ENCODE assay signal across 13 cellular contexts in the genomic region with DNA sequence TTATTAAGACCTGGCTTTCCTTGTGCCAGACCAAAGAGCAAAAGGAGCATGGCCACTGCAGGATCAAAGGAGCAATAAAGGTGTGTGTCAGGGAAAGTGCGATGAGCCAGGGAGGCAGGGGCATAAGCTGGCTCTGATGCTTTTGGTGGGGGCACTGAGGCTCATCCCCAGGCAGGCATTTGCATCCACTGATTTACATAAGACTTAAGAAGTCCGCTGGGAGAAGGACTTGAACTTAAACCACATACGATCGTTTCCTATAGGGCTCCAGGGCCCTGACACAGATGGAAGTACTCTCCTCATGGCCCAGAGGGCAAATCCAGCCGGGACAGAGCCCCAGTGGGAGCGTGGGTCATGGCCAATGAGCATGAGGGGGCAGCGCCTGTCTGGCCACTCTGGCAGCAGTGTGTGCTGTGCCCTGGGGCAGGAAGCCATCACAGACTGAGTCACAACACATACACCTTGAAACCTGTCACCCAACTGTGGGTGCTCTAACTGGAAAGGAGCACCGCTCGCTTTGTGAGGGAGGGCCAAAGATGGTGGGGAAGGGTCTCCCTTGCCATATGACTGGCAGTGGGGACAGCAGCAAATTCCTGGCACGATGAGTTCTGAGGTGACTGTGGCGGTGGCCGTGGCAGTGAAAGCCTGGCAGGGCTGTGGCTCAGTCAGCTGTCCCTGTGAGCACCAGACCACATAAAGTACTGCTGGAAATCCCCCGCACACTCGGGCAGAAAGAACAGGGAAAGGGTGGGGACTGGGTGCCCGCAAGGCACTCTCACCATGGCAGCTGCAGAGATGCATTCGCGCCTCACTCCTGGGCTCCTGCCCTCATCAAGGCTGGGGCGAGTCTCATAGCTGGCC.
DNase-seq lines count a peak whose midpoint lies in the region; ATAC-seq and TF ChIP-seq lines count a peak whose summit lies in the region.
"Had no signal": no experiment of that assay in that cellular context is flagged by ENCODE, and none has a peak within 500 bp of the region (broad histone marks: within the 10 kb centered on the region; RNA-seq: fewer than 3 reads in every experiment).

No MANE protein-coding gene starts in this region.

- TF ChIP-seq POLR2A in HCT116 (IDR thresholded peaks at IDR 0.05; ENCODE audit: borderline replicate concordance, extremely low read depth, insufficient read depth, insufficient read length) = no peak

- no peak overlapping the region for H3K27ac Mint-ChIP-seq in activated T-cell treated with anti-CD3 and anti-CD28 coated beads, Interleukin-2, amount 50 U/mL, for 24 hours
- H3K27ac Mint-ChIP-seq in stimulated activated effector memory CD8-positive, alpha-beta T cell treated with anti-CD3 and anti-CD28 coated beads, Interleukin-12 subunit alpha, Interleukin-12 subunit beta, amount 100 ng/mL, for 72 hours = no peak overlapping the region
- H3K27ac Mint-ChIP-seq: activated naive CD8-positive, alpha-beta T cell treated with anti-CD3 and anti-CD28 coated beads, Interleukin-2, amount 10 ng/mL, durations not matched to agents 7 days and 5 days had no signal

- peak; percentile 22 to 37 for DNase-seq in activated T-cell treated with anti-CD3 and anti-CD28 coated beads, Interleukin-2, amount 50 U/mL, for 48 hours
- DNase-seq in activated T-cell treated with anti-CD3 and anti-CD28 coated beads, Interleukin-2, amount 50 U/mL, for 24 hours = no peak
- DNase-seq in HCT116 (ENCODE audit: low read depth, low spot score) = no peak
- peak; percentile 74 for DNase-seq in M059J (ENCODE audit: low read depth)
- no peak for DNase-seq in stimulated activated effector memory CD8-positive, alpha-beta T cell treated with anti-CD3 and anti-CD28 coated beads, Interleukin-12 subunit alpha, Interleukin-12 subunit beta, amount 100 ng/mL, for 72 hours (ENCODE audit: low spot score in 2 of 2)
- DNase-seq in right atrium auricular region (ENCODE audit: low spot score) = no peak
- DNase-seq in WERI-Rb-1 = no peak
- no peak for DNase-seq in NCI-H187 (lab: John Stamatoyannopoulos, UW)
- DNase-seq: activated naive CD8-positive, alpha-beta T cell treated with anti-CD3 and anti-CD28 coated beads, Interleukin-2, amount 10 ng/mL, durations not matched to agents 7 days and 5 days; AML-193; SHP77 had no signal

- RAD21 ChIA-PET in HCT116 (lab: Charles Lee; ENCODE audit: low non-redundant PET in 1 of 2, low total read pairs in 2 of 2, uncharacterized antibody in 2 of 2, unreplicated experiment in 2 of 2) = no interaction called here

- peak; percentile 55 for ATAC-seq in HCT116
- ATAC-seq in stimulated activated effector memory CD8-positive, alpha-beta T cell treated with anti-CD3 and anti-CD28 coated beads, Interleukin-12 subunit alpha, Interleukin-12 subunit beta, amount 100 ng/mL, for 72 hours = peak; percentile 70
- ATAC-seq: gastroesophageal sphincter had no signal

- TF ChIP-seq RAD21 in HCT116 (IDR thresholded peaks at IDR 0.05; ENCODE audit: low read depth) = no peak

- H3K36me3 ChIP-seq in HCT116 (ENCODE audit: control insufficient read depth in 1 of 2, insufficient read depth in 2 of 2, low read length in 2 of 2) (no peaks in the 10 kb centered on the region), right atrium auricular region (no peaks in the 10 kb centered on the region), WERI-Rb-1 (no peaks in the 10 kb centered on the region)
- H3K36me3 ChIP-seq: gastroesophageal sphincter had no signal

- H4K20me1 ChIP-seq in HCT116 (ENCODE audit: insufficient read depth) = no peaks in the 10 kb centered on the region

- TF ChIP-seq CTCF in HCT116 (IDR thresholded peaks at IDR 0.05 in 2 of 3, conservative IDR thresholded peaks at IDR 0.05 in 1 of 3; ENCODE audit: borderline replicate concordance in 1 of 3, insufficient read depth in 1 of 3, low read depth in 2 of 3, low read length in 2 of 3) (no peak), right atrium auricular region (IDR thresholded peaks at IDR 0.05) (no peak), WERI-Rb-1 (IDR thresholded peaks at IDR 0.05; ENCODE audit: low read depth, low read length) (no peak)

- no peak overlapping the region for H3K4me2 ChIP-seq in HCT116 (ENCODE audit: low read length)

- peaks cover 0 to 17% of the 10 kb centered on the region in 2 experiments; a peak in 2 of 4 replicates for H3K4me1 ChIP-seq in HCT116 (ENCODE audit: control insufficient read depth in 1 of 2, insufficient read depth in 2 of 2, low read length in 2 of 2)
- no peaks in the 10 kb centered on the region for H3K4me1 ChIP-seq in right atrium auricular region
- H3K4me1 ChIP-seq: gastroesophageal sphincter had no signal

- intact Hi-C loops in HCT116 (cut with micrococcal nuclease) = no loop called here

- H3K4me3 ChIP-seq in HCT116 (replicated peaks in 1 of 2; ENCODE audit: low read depth in 1 of 2, low read length in 2 of 2) = no peak overlapping the region
- H3K4me3 ChIP-seq in right atrium auricular region = no peak overlapping the region
- no peak overlapping the region for H3K4me3 ChIP-seq in WERI-Rb-1 (ENCODE audit: low read depth, low read length)
- H3K4me3 ChIP-seq: gastroesophageal sphincter had no signal

- H2AFZ ChIP-seq in HCT116 (ENCODE audit: low read depth, low read length, poor library complexity, severe bottlenecking) = no peak overlapping the region

- no peaks in the 10 kb centered on the region for H3K79me2 ChIP-seq in HCT116 (ENCODE audit: insufficient read depth, low read length)

- H3K27me3 ChIP-seq in HCT116 (ENCODE audit: insufficient read depth, low read length) (no peaks in the 10 kb centered on the region), right atrium auricular region (no peaks in the 10 kb centered on the region), WERI-Rb-1 (ENCODE audit: insufficient read depth, low read depth, severe bottlenecking) (no peaks in the 10 kb centered on the region)

- peaks cover 5% of the 10 kb centered on the region for H3K4me1 Mint-ChIP-seq in activated T-cell treated with anti-CD3 and anti-CD28 coated beads, Interleukin-2, amount 50 U/mL, for 24 hours (ENCODE audit: low read depth)
- H3K4me1 Mint-ChIP-seq in stimulated activated effector memory CD8-positive, alpha-beta T cell treated with anti-CD3 and anti-CD28 coated beads, Interleukin-12 subunit alpha, Interleukin-12 subunit beta, amount 100 ng/mL, for 72 hours = peaks cover 13% of the 10 kb centered on the region

- H3K9me3 Mint-ChIP-seq in activated T-cell treated with anti-CD3 and anti-CD28 coated beads, Interleukin-2, amount 50 U/mL, for 24 hours = no peaks in the 10 kb centered on the region
- no peaks in the 10 kb centered on the region for H3K9me3 Mint-ChIP-seq in stimulated activated effector memory CD8-positive, alpha-beta T cell treated with anti-CD3 and anti-CD28 coated beads, Interleukin-12 subunit alpha, Interleukin-12 subunit beta, amount 100 ng/mL, for 72 hours
- H3K9me3 Mint-ChIP-seq: stimulated activated naive CD8-positive, alpha-beta T cell treated with anti-CD3 and anti-CD28 coated beads, Interleukin-15, Interleukin-2, amounts not matched to agents 100 ng/mL and 50 ng/mL, for 24 hours had no signal

- H3K27me3 Mint-ChIP-seq in activated T-cell treated with anti-CD3 and anti-CD28 coated beads, Interleukin-2, amount 50 U/mL, for 24 hours = peaks cover 17% of the 10 kb centered on the region
- H3K27me3 Mint-ChIP-seq: stimulated activated naive CD8-positive, alpha-beta T cell treated with anti-CD3 and anti-CD28 coated beads, Interleukin-15, Interleukin-2, amounts not matched to agents 100 ng/mL and 50 ng/mL, for 24 hours had no signal

- no peak overlapping the region for H3K9ac ChIP-seq in HCT116 (ENCODE audit: low read length)

- POLR2A ChIA-PET in HCT116 (lab: Charles Lee) = no interaction called here

- CTCF ChIA-PET in HCT116 (lab: Charles Lee) = no interaction called here

- H3K36me3 Mint-ChIP-seq in activated T-cell treated with anti-CD3 and anti-CD28 coated beads, Interleukin-2, amount 50 U/mL, for 24 hours (ENCODE audit: low read depth) = no peaks in the 10 kb centered on the region
- no peaks in the 10 kb centered on the region for H3K36me3 Mint-ChIP-seq in stimulated activated effector memory CD8-positive, alpha-beta T cell treated with anti-CD3 and anti-CD28 coated beads, Interleukin-12 subunit alpha, Interleukin-12 subunit beta, amount 100 ng/mL, for 72 hours

- BruUV-seq in HCT116 (replicated peaks; lab: Mats Ljungman, UMichigan) = no TSS peak

- no peaks in the 10 kb centered on the region for H3K9me2 ChIP-seq in HCT116 (ENCODE audit: insufficient read depth)

- no peak overlapping the region for H3K4me3 Mint-ChIP-seq in activated T-cell treated with anti-CD3 and anti-CD28 coated beads, Interleukin-2, amount 50 U/mL, for 24 hours
- no peak overlapping the region for H3K4me3 Mint-ChIP-seq in stimulated activated effector memory CD8-positive, alpha-beta T cell treated with anti-CD3 and anti-CD28 coated beads, Interleukin-12 subunit alpha, Interleukin-12 subunit beta, amount 100 ng/mL, for 72 hours
- H3K4me3 Mint-ChIP-seq: activated naive CD8-positive, alpha-beta T cell treated with anti-CD3 and anti-CD28 coated beads, Interleukin-2, amount 10 ng/mL, durations not matched to agents 7 days and 5 days; stimulated activated naive CD8-positive, alpha-beta T cell treated with anti-CD3 and anti-CD28 coated beads, Interleukin-15, Interleukin-2, amounts not matched to agents 100 ng/mL and 50 ng/mL, for 24 hours had no signal

- H3K27ac ChIP-seq in HCT116 (ENCODE audit: low read depth, low read length) (no peak overlapping the region), right atrium auricular region (no peak overlapping the region), WERI-Rb-1 (no peak overlapping the region)
- H3K27ac ChIP-seq: gastroesophageal sphincter had no signal

- H3K9me3 ChIP-seq in HCT116 (ENCODE audit: control insufficient read depth in 1 of 2, insufficient read depth in 1 of 2, low read depth in 1 of 2, low read length in 2 of 2) (no peaks in the 10 kb centered on the region), right atrium auricular region (no peaks in the 10 kb centered on the region), WERI-Rb-1 (ENCODE audit: severe bottlenecking) (no peaks in the 10 kb centered on the region)
- H3K9me3 ChIP-seq: gastroesophageal sphincter had no signal

TF ChIP-seq in HCT116, 20 proteins besides CTCF, POLR2A, EP300 and RAD21 (continues in another document):
- TF ChIP-seq SIN3A (IDR thresholded peaks at IDR 0.05; ENCODE audit: low read depth) = no peak
- no peak for TF ChIP-seq TCF7L2 (IDR thresholded peaks at IDR 0.05; ENCODE audit: borderline replicate concordance, extremely low read depth, insufficient read depth, insufficient read length)

Comparison
In these comparisons a context has a peak if more than half of its experiments do, and no peak if none do; other contexts are left out.
1. DNase-seq: peak in activated T-cell treated with anti-CD3 and anti-CD28 coated beads, Interleukin-2, amount 50 U/mL, for 48 hours (2 of 2) and M059J (single experiment); none in activated T-cell treated with anti-CD3 and anti-CD28 coated beads, Interleukin-2, amount 50 U/mL, for 24 hours (single experiment), HCT116 (single experiment), stimulated activated effector memory CD8-positive, alpha-beta T cell treated with anti-CD3 and anti-CD28 coated beads, Interleukin-12 subunit alpha, Interleukin-12 subunit beta, amount 100 ng/mL, for 72 hours (0 of 2), right atrium auricular region (single experiment), WERI-Rb-1 (single experiment) and NCI-H187 (0 of 2).